In genomic region chr3:127990051-127990450, GRCh38 we compare ENCODE assay signal across 27 cellular contexts.
"Had no signal": no experiment of that assay in that cellular context is flagged by ENCODE, and none has a peak within 500 bp of the region (broad histone marks: within the 10 kb centered on the region; RNA-seq: fewer than 3 reads in every experiment).

No MANE protein-coding gene starts in this region.

- H3K27me3 Mint-ChIP-seq: stimulated activated naive CD8-positive, alpha-beta T cell treated with anti-CD3 and anti-CD28 coated beads, Interleukin-15, amount 100 ng/mL, for 72 hours had no signal

- DNase-seq: dorsolateral prefrontal cortex; effector CD4-positive, alpha-beta T cell; foreskin fibroblast; heart left ventricle; kidney; left lung; mesenchymal stem cell; naive thymus-derived CD8-positive, alpha-beta T cell; nephron progenitor cell; occipital lobe; ovary; right cardiac atrium; stimulated activated CD4-positive, alpha-beta T cell treated with anti-CD3 and anti-CD28 coated beads, Interleukin-12 subunit alpha, Interleukin-12 subunit beta, amount 100 ng/mL, for 4 hours; stimulated activated CD4-positive, alpha-beta T cell treated with anti-CD3 and anti-CD28 coated beads, Interleukin-1b, Interleukin-23, amount 100 ng/mL, for 48 hours; stimulated activated CD4-positive, alpha-beta T cell treated with anti-CD3 and anti-CD28 coated beads, Interleukin-4, amount 100 ng/mL, for 1 hour; stimulated activated CD8-positive, alpha-beta memory T cell treated with anti-CD3 and anti-CD28 coated beads, Interleukin-4, amount 100 ng/mL, for 48 hours; stimulated activated naive CD4-positive, alpha-beta T cell; stimulated activated naive CD8-positive, alpha-beta T cell treated with anti-CD3 and anti-CD28 coated beads, Interleukin-15, amount 100 ng/mL, for 72 hours; transverse colon; upper lobe of right lung; uterus had no signal

- H3K4me1 Mint-ChIP-seq: mesothelial cell of epicardium; stimulated activated naive CD8-positive, alpha-beta T cell treated with anti-CD3 and anti-CD28 coated beads, Interleukin-15, amount 100 ng/mL, for 72 hours had no signal

- H3K4me1 ChIP-seq: left lung, prostate gland, suprapubic skin, upper lobe of right lung, uterus had no signal

- H3K9me3 ChIP-seq: gastroesophageal sphincter, heart left ventricle, left lung, ovary, prostate gland, suprapubic skin, transverse colon, upper lobe of right lung, uterus had no signal

- H3K36me3 ChIP-seq: left lung, ovary, prostate gland, suprapubic skin, transverse colon, upper lobe of right lung, uterus had no signal

- H3K27ac ChIP-seq: dorsolateral prefrontal cortex, gastroesophageal sphincter, heart left ventricle, hepatocyte, left lung, ovary, prostate gland, suprapubic skin, transverse colon, upper lobe of right lung, uterus had no signal

- H2AFZ ChIP-seq: hepatocyte had no signal

- ATAC-seq: gastroesophageal sphincter; left lung; naive thymus-derived CD8-positive, alpha-beta T cell; stimulated activated naive CD8-positive, alpha-beta T cell treated with anti-CD3 and anti-CD28 coated beads, Interleukin-15, amount 100 ng/mL, for 72 hours; upper lobe of right lung had no signal

- H3K4me3 ChIP-seq: dorsolateral prefrontal cortex, gastroesophageal sphincter, heart left ventricle, hepatocyte, left lung, ovary, prostate gland, smooth muscle cell, suprapubic skin, transverse colon, upper lobe of right lung, uterus had no signal

- H3K4me3 Mint-ChIP-seq: mesothelial cell of epicardium; naive thymus-derived CD8-positive, alpha-beta T cell; nephron progenitor cell; stimulated activated naive CD8-positive, alpha-beta T cell treated with anti-CD3 and anti-CD28 coated beads, Interleukin-15, amount 100 ng/mL, for 72 hours had no signal

- H3K79me2 ChIP-seq: hepatocyte had no signal

- H3K36me3 Mint-ChIP-seq: mesothelial cell of epicardium; naive thymus-derived CD8-positive, alpha-beta T cell had no signal

- H3K27ac Mint-ChIP-seq: mesothelial cell of epicardium; naive thymus-derived CD8-positive, alpha-beta T cell; nephron progenitor cell; stimulated activated naive CD8-positive, alpha-beta T cell treated with anti-CD3 and anti-CD28 coated beads, Interleukin-15, amount 100 ng/mL, for 72 hours had no signal

- H3K4me2 ChIP-seq: hepatocyte, smooth muscle cell had no signal

- H3K9me3 Mint-ChIP-seq: naive thymus-derived CD8-positive, alpha-beta T cell; stimulated activated naive CD8-positive, alpha-beta T cell treated with anti-CD3 and anti-CD28 coated beads, Interleukin-15, amount 100 ng/mL, for 72 hours had no signal

- H3K27me3 ChIP-seq: dorsolateral prefrontal cortex, gastroesophageal sphincter, heart left ventricle, hepatocyte, left lung, ovary, suprapubic skin, transverse colon, upper lobe of right lung, uterus had no signal
